In the genomic region with DNA sequence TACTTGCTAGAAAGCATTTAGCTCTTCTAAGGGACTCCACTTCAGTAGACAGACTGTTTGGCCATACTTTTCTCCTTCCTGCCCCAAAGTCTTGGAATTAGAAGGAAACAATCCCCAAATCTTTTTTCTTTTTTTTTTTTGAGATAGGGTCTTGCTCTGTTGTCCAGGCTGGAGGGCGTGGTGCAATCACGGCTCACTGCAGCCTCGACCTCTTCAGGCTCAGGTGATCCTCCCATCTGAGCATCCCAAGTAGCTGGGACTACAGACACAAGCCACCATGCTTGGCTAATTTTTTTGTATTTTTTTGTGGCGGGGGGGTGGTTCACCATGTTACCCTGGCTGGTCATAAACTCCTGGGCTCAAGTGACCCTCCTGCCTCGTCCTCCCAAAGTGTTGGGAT, we compare ENCODE assay signal across 33 cellular contexts. TPM values are rescaled to one million over a fixed set of nuclear protein-coding genes. Genes with fewer than 3 reads are reported as not detected.
DNase-seq lines count a peak whose midpoint lies in the region; ATAC-seq, FAIRE-seq and TF ChIP-seq lines count a peak whose summit lies in the region.
"Had no signal": no experiment of that assay in that cellular context is flagged by ENCODE, and none has a peak within 500 bp of the region (broad histone marks: within the 10 kb centered on the region; RNA-seq: fewer than 3 reads in every experiment).

No MANE protein-coding gene starts in this region.

- DNase-seq in HepG2 (ENCODE audit: low spot score), result no peak
- no peak for DNase-seq in right lobe of liver
- no peak for DNase-seq in K562 (ENCODE audit: extremely low read depth in 1 of 4, low spot score in 3 of 4)
- no peak for DNase-seq in activated CD8-positive, alpha-beta T cell treated with anti-CD3 and anti-CD28 coated beads, Interleukin-2, amount 10 ng/mL, durations not matched to agents 7 days and 5 days
- DNase-seq: 8988T; ACHN; AML-193; BE2C; C1 segment of cervical spinal cord; Caco-2; Calu3; CD4-positive, alpha-beta memory T cell; CD4-positive, alpha-beta T cell; CD4-positive, CD25-positive, alpha-beta regulatory T cell; CD8-positive, alpha-beta memory T cell; CD8-positive, alpha-beta T cell; COR-L47; DMS 273 treated with DMSO at 0.1 percent for 48 hours; DMS153; DMS53; DMS79; DMS79 treated with DMSO at 0.1 percent for 48 hours; DND-41; EL had no signal

- H3K4me3 Mint-ChIP-seq in activated CD8-positive, alpha-beta T cell treated with anti-CD3 and anti-CD28 coated beads, Interleukin-2, amount 10 ng/mL, durations not matched to agents 7 days and 5 days, result no peak overlapping the region
- H3K4me3 Mint-ChIP-seq: B cell; CD14-positive monocyte; CD4-positive, alpha-beta memory T cell; CD4-positive, alpha-beta T cell; CD4-positive, CD25-positive, alpha-beta regulatory T cell; CD8-positive, alpha-beta memory T cell; CD8-positive, alpha-beta T cell had no signal

- TF ChIP-seq RAD21 in HepG2 (CRISPR knock-in tag; IDR thresholded peaks at IDR 0.05), result no peak
- TF ChIP-seq RAD21 in K562 (CRISPR knock-in tag; conservative IDR thresholded peaks at IDR 0.05 in 1 of 2, IDR thresholded peaks at IDR 0.05 in 1 of 2), result no peak

- TF ChIP-seq CTCF in HepG2 (CRISPR knock-in tag; IDR thresholded peaks at IDR 0.05), result no peak
- TF ChIP-seq CTCF in right lobe of liver (IDR thresholded peaks at IDR 0.05), result no peak
- TF ChIP-seq CTCF in K562 (IDR thresholded peaks at IDR 0.05 in 2 of 3, conservative IDR thresholded peaks at IDR 0.05 in 1 of 3; ENCODE audit: insufficient read depth in 2 of 3, low read depth in 1 of 3, low read length in 3 of 3), result no peak

- H3K27ac ChIP-seq in HepG2 (ENCODE audit: extremely low read length, insufficient read depth, low read length) (no peak overlapping the region), right lobe of liver (no peak overlapping the region), K562 (ENCODE audit: extremely low read depth, low read depth, low read length) (no peak overlapping the region)
- H3K27ac ChIP-seq: 22Rv1; A549; BLaER1; BLaER1 treated with 17β-estradiol and CSF1 and Interleukin-3, amounts not matched to agents 10 nM and 100 nM; C4-2B had no signal

- H2AFZ ChIP-seq in HepG2 (ENCODE audit: low read length) (no peak overlapping the region), K562 (ENCODE audit: low read depth, low read length) (no peak overlapping the region)

- 38% methylated on average over 5 of the region's 5 CpGs for WGBS in HepG2 (ENCODE audit: low lambda C conversion rate)
- 47% methylated on average over 3 of the region's 5 CpGs for WGBS in right lobe of liver (ENCODE audit: insufficient coverage, low coverage, low lambda C conversion rate, missing lambda C conversion rate)
- WGBS in K562 (ENCODE audit: insufficient coverage, low coverage, missing lambda C conversion rate), result 2% methylated on average over 4 of the region's 5 CpGs

- peaks cover 5% of the 10 kb centered on the region for H3K9me3 Mint-ChIP-seq in activated CD8-positive, alpha-beta T cell treated with anti-CD3 and anti-CD28 coated beads, Interleukin-2, amount 10 ng/mL, durations not matched to agents 7 days and 5 days (ENCODE audit: insufficient read depth)

- no peaks in the 10 kb centered on the region; a peak in 1 of 5 replicates for H3K27me3 ChIP-seq in HepG2 (ENCODE audit: control insufficient read depth in 1 of 2, insufficient read depth in 2 of 2, low read length in 2 of 2)
- H3K27me3 ChIP-seq in right lobe of liver, result no peaks in the 10 kb centered on the region
- H3K27me3 ChIP-seq in K562 (ENCODE audit: control insufficient read depth in 2 of 2, insufficient read depth in 2 of 2, low read length in 2 of 2), result no peaks in the 10 kb centered on the region
- H3K27me3 ChIP-seq: BE2C; BLaER1; BLaER1 treated with 17β-estradiol and CSF1 and Interleukin-3, amounts not matched to agents 10 nM and 100 nM had no signal

- no peaks in the 10 kb centered on the region for H3K27me3 Mint-ChIP-seq in activated CD8-positive, alpha-beta T cell treated with anti-CD3 and anti-CD28 coated beads, Interleukin-2, amount 10 ng/mL, durations not matched to agents 7 days and 5 days (ENCODE audit: low read depth)

- H3K36me3 ChIP-seq in HepG2 (replicated peaks in 1 of 2; ENCODE audit: control insufficient read depth in 1 of 2, insufficient read depth in 2 of 2, low read length in 2 of 2) (no peaks in the 10 kb centered on the region), right lobe of liver (no peaks in the 10 kb centered on the region), K562 (ENCODE audit: control insufficient read depth, insufficient read depth, low read length) (no peaks in the 10 kb centered on the region)
- H3K36me3 ChIP-seq: BE2C, BLaER1 had no signal

- H3K9me3 ChIP-seq in HepG2 (ENCODE audit: low read length) (peaks cover 8% of the 10 kb centered on the region), right lobe of liver (no peaks in the 10 kb centered on the region), K562 (replicated peaks; ENCODE audit: control insufficient read depth, insufficient read depth, low read depth, low read length) (peaks cover 4% of the 10 kb centered on the region; the same call in 1 of the 2 replicates)
- H3K9me3 ChIP-seq: BE2C had no signal

- no peak overlapping the region for H3K27ac Mint-ChIP-seq in activated CD8-positive, alpha-beta T cell treated with anti-CD3 and anti-CD28 coated beads, Interleukin-2, amount 10 ng/mL, durations not matched to agents 7 days and 5 days
- H3K27ac Mint-ChIP-seq: B cell; CD4-positive, alpha-beta memory T cell; CD4-positive, alpha-beta T cell; CD4-positive, CD25-positive, alpha-beta regulatory T cell; CD8-positive, alpha-beta memory T cell; CD8-positive, alpha-beta T cell had no signal

- peaks cover 5% of the 10 kb centered on the region for H3K4me1 Mint-ChIP-seq in activated CD8-positive, alpha-beta T cell treated with anti-CD3 and anti-CD28 coated beads, Interleukin-2, amount 10 ng/mL, durations not matched to agents 7 days and 5 days (ENCODE audit: low read depth)

- H3K4me2 ChIP-seq in HepG2 (ENCODE audit: low read depth, low read length), result no peak overlapping the region
- no peak overlapping the region for H3K4me2 ChIP-seq in K562 (ENCODE audit: insufficient read depth, low read length)
- H3K4me2 ChIP-seq: A549; BLaER1; BLaER1 treated with 17β-estradiol and CSF1 and Interleukin-3, amounts not matched to agents 10 nM and 100 nM had no signal

- no peaks in the 10 kb centered on the region for H3K79me2 ChIP-seq in HepG2 (ENCODE audit: insufficient read depth, low read length)
- no peaks in the 10 kb centered on the region for H3K79me2 ChIP-seq in K562 (ENCODE audit: control insufficient read depth, insufficient read depth, low read length)

- H3K4me3 ChIP-seq in HepG2 (replicated peaks in 1 of 3; ENCODE audit: insufficient read depth in 1 of 3, low read depth in 2 of 3, low read length in 3 of 3), result no peak overlapping the region
- H3K4me3 ChIP-seq in right lobe of liver, result no peak overlapping the region
- H3K4me3 ChIP-seq in K562, result no peak overlapping the region
- H3K4me3 ChIP-seq: A549; BLaER1; BLaER1 treated with 17β-estradiol and CSF1 and Interleukin-3, amounts not matched to agents 10 nM and 100 nM had no signal

- in situ Hi-C loops in HepG2 (cut with HindIII; ENCODE audit: extremely low pct_ligation_motif_present, low pct_unique_long_range_greater_than_20kb) (no loop called here), K562 (cut with MboI) (no loop called here)

- FAIRE-seq in HepG2 (lab: Jason Lieb, UNC), result no peak
- no peak for FAIRE-seq in K562 (lab: Jason Lieb, UNC)
- FAIRE-seq: A204.1, A549, D721Med had no signal

- CTCF ChIA-PET in HepG2 (lab: Yijun Ruan, JAX; ENCODE audit: low intra/inter-chr PET ratio, low total read pairs) (no interaction called here), K562 (lab: Yijun Ruan, JAX; ENCODE audit: low intra/inter-chr PET ratio) (no interaction called here)
- CTCF ChIA-PET in activated CD8-positive, alpha-beta T cell treated with anti-CD3 and anti-CD28 coated beads, Interleukin-2, amount 10 ng/mL, durations not matched to agents 7 days and 5 days (lab: Charles Lee), result no interaction called here

- no TSS peak for BruUV-seq in HepG2 (replicated peaks; lab: Mats Ljungman, UMichigan)
- no TSS peak for BruUV-seq in K562 (replicated peaks; lab: Mats Ljungman, UMichigan)

- ATAC-seq in HepG2, result no peak
- no peak for ATAC-seq in right lobe of liver
- ATAC-seq in K562, result no peak
- no peak for ATAC-seq in activated CD8-positive, alpha-beta T cell treated with anti-CD3 and anti-CD28 coated beads, Interleukin-2, amount 10 ng/mL, durations not matched to agents 7 days and 5 days
- ATAC-seq: CD8-positive, alpha-beta T cell had no signal

- H3K9ac ChIP-seq in HepG2 (ENCODE audit: insufficient read depth, low read depth, low read length) (no peak overlapping the region), K562 (ENCODE audit: insufficient read depth in 1 of 2, low read depth in 2 of 2, low read length in 2 of 2) (no peak overlapping the region)
- H3K9ac ChIP-seq: BLaER1; BLaER1 treated with 17β-estradiol and CSF1 and Interleukin-3, amounts not matched to agents 10 nM and 100 nM had no signal

- POLR2A ChIA-PET in HepG2 (lab: Yijun Ruan, JAX), result no interaction called here
- POLR2A ChIA-PET in K562 (lab: Yijun Ruan, JAX), result interaction anchor here (0.6 kb wide), 1 partner anchor 14 kb away, joined by 3 read pairs; no protein-coding TSS in a partner anchor
- POLR2A ChIA-PET in activated CD8-positive, alpha-beta T cell treated with anti-CD3 and anti-CD28 coated beads, Interleukin-2, amount 10 ng/mL, durations not matched to agents 7 days and 5 days (lab: Charles Lee), result no interaction called here

- H3K9me1 ChIP-seq in K562 (ENCODE audit: control insufficient read depth, insufficient read depth, low read length), result no peaks in the 10 kb centered on the region

- intact Hi-C loops in HepG2 (cut with micrococcal nuclease; ENCODE audit: unreplicated experiment), result no loop called here
- intact Hi-C loops in right lobe of liver (cut with DNase I), result no loop called here
- intact Hi-C loops in K562 (cut with micrococcal nuclease), result no loop called here

- peaks cover 1% of the 10 kb centered on the region for H3K36me3 Mint-ChIP-seq in activated CD8-positive, alpha-beta T cell treated with anti-CD3 and anti-CD28 coated beads, Interleukin-2, amount 10 ng/mL, durations not matched to agents 7 days and 5 days (ENCODE audit: low read depth)
- H3K36me3 Mint-ChIP-seq: CD14-positive monocyte; CD4-positive, alpha-beta memory T cell; CD8-positive, alpha-beta T cell had no signal

- TF ChIP-seq POLR2A in HepG2 (IDR thresholded peaks at IDR 0.05; ENCODE audit: insufficient read depth in 1 of 2, low read depth in 2 of 2, low read length in 2 of 2), result no peak
- no peak for TF ChIP-seq POLR2A in right lobe of liver (IDR thresholded peaks at IDR 0.05)
- TF ChIP-seq POLR2A in K562 (conservative IDR thresholded peaks at IDR 0.05), result no peak

- H3K4me1 ChIP-seq in HepG2 (ENCODE audit: insufficient read depth, low read length) (peaks cover 21% of the 10 kb centered on the region), right lobe of liver (no peaks in the 10 kb centered on the region), K562 (replicated peaks in 1 of 2; ENCODE audit: control insufficient read depth in 2 of 2, insufficient read depth in 2 of 2, low read length in 2 of 2) (0 out of 5 replicates have a peak, but pooled peaks cover 0 to under 1% of the 10 kb centered on the region in 2 experiments)
- H3K4me1 ChIP-seq: BE2C, BLaER1, Caco-2 had no signal

- TF ChIP-seq EP300 in HepG2 (IDR thresholded peaks at IDR 0.05; ENCODE audit: low read depth in 2 of 2, low read length in 2 of 2), result no peak
- no peak for TF ChIP-seq EP300 in HepG2 (CRISPR knock-in tag; IDR thresholded peaks at IDR 0.05; ENCODE audit: borderline replicate concordance)
- no peak for TF ChIP-seq EP300 in K562 (IDR thresholded peaks at IDR 0.05; ENCODE audit: low read length)

- no peaks in the 10 kb centered on the region for H4K20me1 ChIP-seq in HepG2 (ENCODE audit: insufficient read depth, low read length)
- H4K20me1 ChIP-seq in K562 (replicated peaks; ENCODE audit: control insufficient read depth, insufficient read depth, low read length), result no peaks in the 10 kb centered on the region
- H4K20me1 ChIP-seq: BLaER1; BLaER1 treated with 17β-estradiol and CSF1 and Interleukin-3, amounts not matched to agents 10 nM and 100 nM had no signal

RNA-seq across cellular contexts. Expression of gene UGGT1, which starts 6.2 kb away (rescaled TPM):
- total RNA-seq in HepG2 (2016; rRNA removed; fragmentation: Illumina TruSeq; extraction: Trizol), result 56.4 and 83.2 TPM in 2 replicates
- total RNA-seq in HepG2 (2016; cell fraction: cytosol; rRNA removed; fragmentation: Illumina TruSeq; extraction: Trizol; ENCODE audit: low read depth), result 10.2 and 10.6 TPM in 2 replicates
- total RNA-seq in HepG2 (2016; cell fraction: insoluble cytoplasmic fraction; rRNA removed; fragmentation: Illumina TruSeq; extraction: Trizol), result 53.9 and 81.0 TPM in 2 replicates
- 15.1 and 16.2 TPM in 2 replicates for total RNA-seq in HepG2 (2016; cell fraction: membrane; rRNA removed; fragmentation: Illumina TruSeq; extraction: Trizol)
- total RNA-seq in HepG2 (2016; cell fraction: nucleus; rRNA removed; fragmentation: Illumina TruSeq; extraction: Trizol), result 99.0 and 108 TPM in 2 replicates
- 26.7 and 35.8 TPM in 2 replicates for polyA plus RNA-seq in HepG2 (2011; rRNA removed)
- polyA plus RNA-seq in HepG2 (2011; cell fraction: cytosol; rRNA removed), result 23.2 and 25.7 TPM in 2 replicates
- polyA plus RNA-seq in HepG2 (2011; cell fraction: nucleus; rRNA removed), result 23.0 and 23.4 TPM in 2 replicates
- 32.1 and 43.1 TPM in 2 replicates for polyA plus RNA-seq in HepG2 (2012)
- polyA plus RNA-seq in HepG2 (2016; cell fraction: cytosol; fragmentation: Illumina TruSeq; extraction: Trizol; ENCODE audit: low read depth), result 2.6 and 3.3 TPM in 2 replicates
- polyA plus RNA-seq in HepG2 (2016; cell fraction: insoluble cytoplasmic fraction; fragmentation: Illumina TruSeq; extraction: Trizol; ENCODE audit: low read depth), result 25.9 and 30.7 TPM in 2 replicates
- polyA plus RNA-seq in HepG2 (2016; cell fraction: membrane; fragmentation: Illumina TruSeq; extraction: Trizol; ENCODE audit: low read depth), result 4.8 and 6.9 TPM in 2 replicates
- 80.4 and 80.6 TPM in 2 replicates for polyA plus RNA-seq in HepG2 (2016; cell fraction: nucleus; fragmentation: Illumina TruSeq; extraction: Trizol; ENCODE audit: insufficient read depth, low read depth)
- 24.8 and 73.9 TPM in 2 replicates for polyA minus RNA-seq in HepG2 (2011; rRNA and poly(A)+ RNA removed; ENCODE audit: low replicate concordance)
- 59.4 and 63.1 TPM in 2 replicates for polyA minus RNA-seq in HepG2 (2011; cell fraction: cytosol; rRNA and poly(A)+ RNA removed)
- 73.8 and 83.4 TPM in 2 replicates for polyA minus RNA-seq in HepG2 (2011; cell fraction: nucleus; rRNA and poly(A)+ RNA removed)
- total RNA-seq in right lobe of liver, result 10 to 100 TPM; 31.4 to 96.5 (median 41.4) TPM
- 49.8 and 106 TPM in 2 replicates for total RNA-seq in K562 (2011; cell fraction: chromatin; rRNA removed; ENCODE audit: low replicate concordance)
- total RNA-seq in K562 (2011; cell fraction: nucleolus; rRNA removed), result 48.2 and 50.3 TPM in 2 replicates
- 70.3 and 75.2 TPM in 2 replicates for total RNA-seq in K562 (2011; cell fraction: nucleoplasm; rRNA removed)
- total RNA-seq in K562 (2014; rRNA removed), result 44.5 and 51.7 TPM in 2 replicates
- total RNA-seq in K562 (2014; rRNA removed; fragmentation: Illumina TruSeq; extraction: Trizol), result 44.5 and 48.5 TPM in 2 replicates
- total RNA-seq in K562 (2015; rRNA removed; fragmentation: Illumina TruSeq; extraction: Trizol), result 51.0 and 56.4 TPM in 2 replicates
- 43.9 and 45.8 TPM in 2 replicates for total RNA-seq in K562 (2021)
- 18.8 and 31.0 TPM in 2 replicates for polyA plus RNA-seq in K562 (2011; rRNA removed)
- 14.0 and 15.3 TPM in 2 replicates for polyA plus RNA-seq in K562 (2011; cell fraction: cytosol; rRNA removed)
- 15.2 and 18.9 TPM in 2 replicates for polyA plus RNA-seq in K562 (2011; cell fraction: nucleus; rRNA removed)
- polyA plus RNA-seq in K562 (2012), result 24.8 and 26.6 TPM in 2 replicates
- polyA plus RNA-seq in K562 (2014; fragmentation: Illumina TruSeq; extraction: Trizol), result 34.8 and 37.9 TPM in 2 replicates
- polyA plus RNA-seq in K562 (2014; fragmentation: Nextera tagmentation; extraction: Ambion mirVana), result 1 to 10 TPM; 5.1 to 7.1 TPM
- 24.4 and 34.1 TPM in 2 replicates for polyA plus RNA-seq in K562 (2014; rRNA removed)
- 68.9 and 82.7 TPM in 2 replicates for polyA minus RNA-seq in K562 (2011; rRNA and poly(A)+ RNA removed)
- 34.0 and 38.2 TPM in 2 replicates for polyA minus RNA-seq in K562 (2011; cell fraction: cytosol; rRNA and poly(A)+ RNA removed)
- polyA minus RNA-seq in K562 (2011; cell fraction: nucleus; rRNA and poly(A)+ RNA removed), result 25.0 and 35.8 TPM in 2 replicates
- 10 to 100 TPM; 60.3 to 63.7 TPM for total RNA-seq in activated CD8-positive, alpha-beta T cell treated with anti-CD3 and anti-CD28 coated beads, Interleukin-2, amount 10 ng/mL, durations not matched to agents 7 days and 5 days

RNA-seq across cellular contexts. Expression of gene SAP130, which starts 56.9 kb away (rescaled TPM):
- 11.1 and 14.5 TPM in 2 replicates for total RNA-seq in HepG2 (2016; rRNA removed; fragmentation: Illumina TruSeq; extraction: Trizol)
- 4.8 and 5.0 TPM in 2 replicates for total RNA-seq in HepG2 (2016; cell fraction: cytosol; rRNA removed; fragmentation: Illumina TruSeq; extraction: Trizol; ENCODE audit: low read depth)
- 9.6 and 12.8 TPM in 2 replicates for total RNA-seq in HepG2 (2016; cell fraction: insoluble cytoplasmic fraction; rRNA removed; fragmentation: Illumina TruSeq; extraction: Trizol)
- total RNA-seq in HepG2 (2016; cell fraction: membrane; rRNA removed; fragmentation: Illumina TruSeq; extraction: Trizol), result 9.9 and 10.8 TPM in 2 replicates
- total RNA-seq in HepG2 (2016; cell fraction: nucleus; rRNA removed; fragmentation: Illumina TruSeq; extraction: Trizol), result 9.9 and 12.6 TPM in 2 replicates
- polyA plus RNA-seq in HepG2 (2011; rRNA removed), result 16.3 and 18.6 TPM in 2 replicates
- 5.3 and 5.8 TPM in 2 replicates for polyA plus RNA-seq in HepG2 (2011; cell fraction: cytosol; rRNA removed)
- 20.4 and 27.2 TPM in 2 replicates for polyA plus RNA-seq in HepG2 (2011; cell fraction: nucleus; rRNA removed)
- polyA plus RNA-seq in HepG2 (2012), result 14.8 and 16.7 TPM in 2 replicates
- 2.2 and 2.7 TPM in 2 replicates for polyA plus RNA-seq in HepG2 (2016; cell fraction: cytosol; fragmentation: Illumina TruSeq; extraction: Trizol; ENCODE audit: low read depth)
- 22.5 and 29.3 TPM in 2 replicates for polyA plus RNA-seq in HepG2 (2016; cell fraction: insoluble cytoplasmic fraction; fragmentation: Illumina TruSeq; extraction: Trizol; ENCODE audit: low read depth)
- 7.3 and 8.9 TPM in 2 replicates for polyA plus RNA-seq in HepG2 (2016; cell fraction: membrane; fragmentation: Illumina TruSeq; extraction: Trizol; ENCODE audit: low read depth)
- 20.0 and 21.0 TPM in 2 replicates for polyA plus RNA-seq in HepG2 (2016; cell fraction: nucleus; fragmentation: Illumina TruSeq; extraction: Trizol; ENCODE audit: insufficient read depth, low read depth)
- 28.1 and 54.4 TPM in 2 replicates for polyA minus RNA-seq in HepG2 (2011; rRNA and poly(A)+ RNA removed; ENCODE audit: low replicate concordance)
- polyA minus RNA-seq in HepG2 (2011; cell fraction: cytosol; rRNA and poly(A)+ RNA removed), result 11.8 and 13.8 TPM in 2 replicates
- 16.5 and 19.1 TPM in 2 replicates for polyA minus RNA-seq in HepG2 (2011; cell fraction: nucleus; rRNA and poly(A)+ RNA removed)
- total RNA-seq in right lobe of liver, result 10 to 100 TPM in 2 of 6 experiments, 1 to 10 TPM in 4; 5.0 to 11.5 (median 9.1) TPM
- 35.1 and 49.0 TPM in 2 replicates for total RNA-seq in K562 (2011; cell fraction: chromatin; rRNA removed; ENCODE audit: low replicate concordance)
- 12.5 and 14.7 TPM in 2 replicates for total RNA-seq in K562 (2011; cell fraction: nucleolus; rRNA removed)
- total RNA-seq in K562 (2011; cell fraction: nucleoplasm; rRNA removed), result 14.4 and 18.8 TPM in 2 replicates
- 4.5 and 6.9 TPM in 2 replicates for total RNA-seq in K562 (2014; rRNA removed)
- total RNA-seq in K562 (2014; rRNA removed; fragmentation: Illumina TruSeq; extraction: Trizol), result 8.2 TPM in 2 replicates
- total RNA-seq in K562 (2015; rRNA removed; fragmentation: Illumina TruSeq; extraction: Trizol), result 7.4 and 8.9 TPM in 2 replicates
- 29.5 and 33.4 TPM in 2 replicates for total RNA-seq in K562 (2021)
- 6.0 and 20.8 TPM in 2 replicates for polyA plus RNA-seq in K562 (2011; rRNA removed)
- 8.9 and 9.8 TPM in 2 replicates for polyA plus RNA-seq in K562 (2011; cell fraction: cytosol; rRNA removed)
- polyA plus RNA-seq in K562 (2011; cell fraction: nucleus; rRNA removed), result 19.3 and 28.1 TPM in 2 replicates
- 19.5 and 21.2 TPM in 2 replicates for polyA plus RNA-seq in K562 (2012)
- polyA plus RNA-seq in K562 (2014; fragmentation: Illumina TruSeq; extraction: Trizol), result 28.0 and 32.9 TPM in 2 replicates
- 1 to 10 TPM; 5.8 to 7.3 TPM for polyA plus RNA-seq in K562 (2014; fragmentation: Nextera tagmentation; extraction: Ambion mirVana)
- polyA plus RNA-seq in K562 (2014; rRNA removed), result 7.9 and 8.0 TPM in 2 replicates
- polyA minus RNA-seq in K562 (2011; rRNA and poly(A)+ RNA removed), result 12.7 and 14.3 TPM in 2 replicates
- 15.6 and 17.4 TPM in 2 replicates for polyA minus RNA-seq in K562 (2011; cell fraction: cytosol; rRNA and poly(A)+ RNA removed)
- polyA minus RNA-seq in K562 (2011; cell fraction: nucleus; rRNA and poly(A)+ RNA removed), result 11.0 and 11.1 TPM in 2 replicates
- total RNA-seq in activated CD8-positive, alpha-beta T cell treated with anti-CD3 and anti-CD28 coated beads, Interleukin-2, amount 10 ng/mL, durations not matched to agents 7 days and 5 days, result 10 to 100 TPM; 37.8 to 39.2 TPM

Comparison
In these comparisons a context has a peak if more than half of its experiments do, and no peak if none do; other contexts are left out.
1. Of the 241 proteins assayed by ChIP-seq in both HepG2 and K562: peak only in HepG2: none; only in K562: none; in both: ZNF121; in neither: 240.